In the genomic region with DNA sequence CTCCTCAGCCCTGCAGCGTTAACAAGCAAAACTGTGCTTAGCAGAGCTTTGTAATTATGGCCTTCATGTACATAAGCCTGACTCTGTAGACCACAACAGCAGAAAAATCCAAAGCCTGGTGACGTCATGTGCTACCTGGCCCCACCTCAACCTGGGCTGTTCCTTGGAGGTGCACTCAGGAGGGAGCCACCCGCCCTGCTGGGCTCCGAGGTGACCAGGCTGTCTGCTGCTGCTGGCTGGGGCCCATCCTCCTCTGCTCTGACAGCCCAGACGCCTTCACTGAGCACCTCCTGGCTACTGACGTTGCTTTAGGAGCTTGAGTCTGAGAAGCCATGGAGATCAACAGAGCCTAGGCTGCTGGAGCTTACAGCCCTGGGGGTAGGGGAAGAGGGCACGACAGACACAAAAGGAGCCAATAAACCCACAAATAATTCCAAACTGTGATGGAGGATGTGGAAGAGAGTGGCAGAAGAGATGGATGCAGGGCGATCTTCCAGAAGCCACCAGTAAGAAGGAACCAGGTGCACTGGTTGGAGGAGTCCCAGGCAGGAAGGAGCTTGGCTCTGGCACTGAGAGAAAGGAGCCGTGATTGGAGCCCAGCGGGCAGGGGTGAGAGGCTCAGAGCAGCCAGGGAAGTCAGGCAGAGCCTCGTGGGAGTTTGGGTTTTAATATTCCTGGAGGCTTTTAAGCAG, we compare ENCODE assay signal across 1 cellular context.
TF ChIP-seq lines count a peak whose summit lies in the region.

No MANE protein-coding gene starts in this region.

TF ChIP-seq in HepG2, 621 proteins besides CTCF, POLR2A, EP300 and RAD21:
- TF ChIP-seq ZNF337 (CRISPR knock-in tag; IDR thresholded peaks at IDR 0.05; ENCODE audit: borderline replicate concordance, low read depth) = no peak
- no peak for TF ChIP-seq ZEB1 (IDR thresholded peaks at IDR 0.05; ENCODE audit: insufficient replicate concordance, low read depth)
- TF ChIP-seq ZNF580 (CRISPR knock-in tag; IDR thresholded peaks at IDR 0.05; ENCODE audit: borderline replicate concordance, low read depth) = no peak
- TF ChIP-seq, protein P1, sequence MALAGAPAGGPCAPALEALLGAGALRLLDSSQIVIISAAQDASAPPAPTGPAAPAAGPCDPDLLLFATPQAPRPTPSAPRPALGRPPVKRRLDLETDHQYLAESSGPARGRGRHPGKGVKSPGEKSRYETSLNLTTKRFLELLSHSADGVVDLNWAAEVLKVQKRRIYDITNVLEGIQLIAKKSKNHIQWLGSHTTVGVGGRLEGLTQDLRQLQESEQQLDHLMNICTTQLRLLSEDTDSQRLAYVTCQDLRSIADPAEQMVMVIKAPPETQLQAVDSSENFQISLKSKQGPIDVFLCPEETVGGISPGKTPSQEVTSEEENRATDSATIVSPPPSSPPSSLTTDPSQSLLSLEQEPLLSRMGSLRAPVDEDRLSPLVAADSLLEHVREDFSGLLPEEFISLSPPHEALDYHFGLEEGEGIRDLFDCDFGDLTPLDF (CRISPR knock-in tag; IDR thresholded peaks at IDR 0.05) = no peak
- no peak for TF ChIP-seq CHD2 (IDR thresholded peaks at IDR 0.05; ENCODE audit: low read depth, low read length)
- peak; percentile 95 for TF ChIP-seq ATF7 (IDR thresholded peaks at IDR 0.05)
- TF ChIP-seq ATF7 (CRISPR knock-in tag; IDR thresholded peaks at IDR 0.05) = no peak
- TF ChIP-seq JUND (CRISPR knock-in tag; IDR thresholded peaks at IDR 0.05) = no peak
- TF ChIP-seq, protein P2, sequence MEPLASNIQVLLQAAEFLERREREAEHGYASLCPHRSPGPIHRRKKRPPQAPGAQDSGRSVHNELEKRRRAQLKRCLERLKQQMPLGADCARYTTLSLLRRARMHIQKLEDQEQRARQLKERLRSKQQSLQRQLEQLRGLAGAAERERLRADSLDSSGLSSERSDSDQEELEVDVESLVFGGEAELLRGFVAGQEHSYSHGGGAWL (CRISPR knock-in tag; IDR thresholded peaks at IDR 0.05) = no peak
- TF ChIP-seq ZNF280B (CRISPR knock-in tag; IDR thresholded peaks at IDR 0.05; ENCODE audit: borderline replicate concordance) = no peak
- TF ChIP-seq CREB1 (IDR thresholded peaks at IDR 0.05) = peak; percentile 94
- no peak for TF ChIP-seq CREB1 (CRISPR knock-in tag; IDR thresholded peaks at IDR 0.05)
- TF ChIP-seq EEA1 (CRISPR knock-in tag; IDR thresholded peaks at IDR 0.05; ENCODE audit: borderline replicate concordance) = no peak
- TF ChIP-seq SIX4 (CRISPR knock-in tag; IDR thresholded peaks at IDR 0.05) = no peak
- no peak for TF ChIP-seq HNRNPH1 (optimal IDR thresholded peaks at IDR 0.05; ENCODE audit: low read depth, low read length)
- TF ChIP-seq ZNF558 (CRISPR knock-in tag; IDR thresholded peaks at IDR 0.05; ENCODE audit: borderline replicate concordance) = no peak
- no peak for TF ChIP-seq ATF1 (CRISPR knock-in tag; IDR thresholded peaks at IDR 0.05)
